11 cellular contexts compared by ENCODE assay signal in genomic region chr16:23902223-23903000, GRCh38.
"Had no signal": no experiment of that assay in that cellular context is flagged by ENCODE, and none has a peak within 500 bp of the region (broad histone marks: within the 10 kb centered on the region; RNA-seq: fewer than 3 reads in every experiment).

No MANE protein-coding gene starts in this region.

- H3K4me3 Mint-ChIP-seq: activated naive CD8-positive, alpha-beta T cell treated with anti-CD3 and anti-CD28 coated beads, Interleukin-2, amount 50 U/mL, for 24 hours had no signal

- H3K4me1 ChIP-seq: esophagus squamous epithelium, foreskin keratinocyte had no signal

- FAIRE-seq: bronchial epithelial cell, small intestine, TTC549 had no signal

- DNase-seq: activated CD4-positive, CD25-positive, alpha-beta regulatory T cell; activated effector memory CD4-positive, alpha-beta T cell treated with anti-CD3 and anti-CD28 coated beads, Interleukin-2, amount 50 U/mL, for 16 hours; activated naive CD8-positive, alpha-beta T cell treated with anti-CD3 and anti-CD28 coated beads, Interleukin-2, amount 50 U/mL, for 24 hours; activated T-cell treated with anti-CD3 and anti-CD28 coated beads, Interleukin-2, amount 50 U/mL, for 1 hour; esophagus squamous epithelium; small intestine had no signal

- H3K9me3 ChIP-seq: ascending aorta, esophagus squamous epithelium, tibial nerve had no signal

- H3K4me3 ChIP-seq: ascending aorta, esophagus squamous epithelium, tibial nerve had no signal

- H3K27me3 Mint-ChIP-seq: activated naive CD8-positive, alpha-beta T cell treated with anti-CD3 and anti-CD28 coated beads, Interleukin-2, amount 50 U/mL, for 24 hours had no signal

- H3K9me3 Mint-ChIP-seq: activated naive CD8-positive, alpha-beta T cell treated with anti-CD3 and anti-CD28 coated beads, Interleukin-2, amount 50 U/mL, for 24 hours had no signal

- H3K27me3 ChIP-seq: ascending aorta, esophagus squamous epithelium, foreskin keratinocyte, tibial nerve had no signal

- H3K36me3 ChIP-seq: ascending aorta, esophagus squamous epithelium, tibial nerve had no signal

- H3K27ac ChIP-seq: ascending aorta, esophagus squamous epithelium, foreskin keratinocyte, tibial nerve had no signal

- ATAC-seq: activated naive CD8-positive, alpha-beta T cell treated with anti-CD3 and anti-CD28 coated beads, Interleukin-2, amount 50 U/mL, for 24 hours had no signal
